In genomic region chr2:37653093-37653492, GRCh38 we compare ENCODE assay signal across 9 cellular contexts. TPM values are rescaled to one million over a fixed set of nuclear protein-coding genes. Genes with fewer than 3 reads are reported as not detected.
DNase-seq lines count a peak whose midpoint lies in the region; ATAC-seq, FAIRE-seq and TF ChIP-seq lines count a peak whose summit lies in the region.
"Had no signal": no experiment of that assay in that cellular context is flagged by ENCODE, and none has a peak within 500 bp of the region (broad histone marks: within the 10 kb centered on the region; RNA-seq: fewer than 3 reads in every experiment).

No MANE protein-coding gene starts in this region.

- no peaks in the 10 kb centered on the region for H3K27me3 Mint-ChIP-seq in MCF 10A (ENCODE audit: insufficient read depth, unreplicated experiment)

- H3K4me3 ChIP-seq in right atrium auricular region (no peak overlapping the region), vagina (no peak overlapping the region)

- H3K4me1 Mint-ChIP-seq in MCF 10A (ENCODE audit: insufficient read depth, unreplicated experiment) = peaks cover 68% of the 10 kb centered on the region

- TF ChIP-seq POLR2A in vagina (IDR thresholded peaks at IDR 0.05) = no peak

- intact Hi-C loops in Right ventricle myocardium superior (cut with DNase I) (loop anchor here (10.0 kb wide), 1 partner anchor 238 kb away; no protein-coding TSS in a partner anchor), MCF 10A (cut with micrococcal nuclease) (loop anchor here (5.0 kb wide), 2 partner anchors 149 to 241 kb away; no protein-coding TSS in a partner anchor), vagina (cut with DNase I) (no loop called here)

- no peak for FAIRE-seq in RCC 7860 (lab: Jason Lieb, UNC)

- TF ChIP-seq CTCF in right atrium auricular region (IDR thresholded peaks at IDR 0.05) = no peak
- no peak for TF ChIP-seq CTCF in MCF 10A (IDR thresholded peaks at IDR 0.05; ENCODE audit: unreplicated experiment)
- TF ChIP-seq CTCF in vagina (IDR thresholded peaks at IDR 0.05) = no peak

- H3K4me3 Mint-ChIP-seq in MCF 10A (ENCODE audit: unreplicated experiment) = peak overlapping the region; percentile 59

- no peak for ATAC-seq in Right ventricle myocardium superior (ENCODE audit: poor library complexity)

- peaks cover 7% of the 10 kb centered on the region for H3K36me3 Mint-ChIP-seq in MCF 10A (ENCODE audit: insufficient read depth, unreplicated experiment)

- H3K4me1 ChIP-seq in right atrium auricular region = peaks cover 0 to 97% of the 10 kb centered on the region in 2 donors
- peaks cover 63% of the 10 kb centered on the region for H3K4me1 ChIP-seq in vagina

- peaks cover 1% of the 10 kb centered on the region for H3K36me3 ChIP-seq in right atrium auricular region
- H3K36me3 ChIP-seq in vagina = no peaks in the 10 kb centered on the region

- CTCF ChIA-PET in MCF 10A (lab: Yijun Ruan, JAX) = interaction anchor here (1.1 to 2.0 kb wide), 3 partner anchors 16 to 241 kb away, joined by 3 to 12 read pairs (median 5); no protein-coding TSS in a partner anchor

- peak overlapping the region; percentile 97 for H3K27ac Mint-ChIP-seq in MCF 10A (ENCODE audit: low read depth, unreplicated experiment)

- no peaks in the 10 kb centered on the region for H3K9me3 Mint-ChIP-seq in MCF 10A (ENCODE audit: unreplicated experiment)

- H3K27me3 ChIP-seq in right atrium auricular region (no peaks in the 10 kb centered on the region), vagina (no peaks in the 10 kb centered on the region)

- H3K27ac ChIP-seq in right atrium auricular region (peak overlapping the region; percentile 83 to 93), vagina (peak overlapping the region; percentile 4)

- BruUV-seq in MCF 10A (replicated peaks; lab: Mats Ljungman, UMichigan) = no TSS peak

- DNase-seq in right atrium auricular region (ENCODE audit: low spot score) = no peak
- no peak for DNase-seq in Right ventricle myocardium superior
- no peak for DNase-seq in MCF 10A (ENCODE audit: unreplicated experiment)
- peak; percentile 62 for DNase-seq in myocyte (ENCODE audit: low read depth)
- DNase-seq in vagina (ENCODE audit: extremely low spot score in 2 of 2) = no peak
- no peak for DNase-seq in H4 (ENCODE audit: low spot score)
- no peak for DNase-seq in RCC 7860 (ENCODE audit: low spot score)
- DNase-seq in C1 segment of cervical spinal cord (lab: John Stamatoyannopoulos, UW) = no peak
- DNase-seq: effector CD8-positive, alpha-beta T cell had no signal

- POLR2A ChIA-PET in MCF 10A (lab: Yijun Ruan, JAX) = interaction anchor here (0.6 to 6.2 kb wide), 14 partner anchors 9 to 800 kb away, joined by 3 to 90 read pairs (median 6); partner anchors contain the start of genes CDC42EP3 and PRKD3

- H3K9me3 ChIP-seq in right atrium auricular region (no peaks in the 10 kb centered on the region), vagina (no peaks in the 10 kb centered on the region)

RNA-seq across cellular contexts. Expression of gene CDC42EP3, which starts 18.3 kb away (rescaled TPM):
- 100 to 1,000 TPM in 1 of 2 donors, 10 to 100 TPM in 1; 38.5 to 105 TPM for total RNA-seq in right atrium auricular region
- total RNA-seq in Right ventricle myocardium superior = 75.3 TPM
- 55.4 and 61.3 TPM in 2 replicates for total RNA-seq in MCF 10A (2022)
- 149 and 184 TPM in 2 replicates for total RNA-seq in myocyte
- 161 TPM for polyA plus RNA-seq in myocyte (2012)
- 44.4 TPM for total RNA-seq in vagina
- 4.1 and 8.5 TPM in 2 replicates for total RNA-seq in H4 (2014; rRNA removed; shearing (Covaris generic))
